Comparison of ENCODE assay signal across 24 cellular contexts in the genomic region with DNA sequence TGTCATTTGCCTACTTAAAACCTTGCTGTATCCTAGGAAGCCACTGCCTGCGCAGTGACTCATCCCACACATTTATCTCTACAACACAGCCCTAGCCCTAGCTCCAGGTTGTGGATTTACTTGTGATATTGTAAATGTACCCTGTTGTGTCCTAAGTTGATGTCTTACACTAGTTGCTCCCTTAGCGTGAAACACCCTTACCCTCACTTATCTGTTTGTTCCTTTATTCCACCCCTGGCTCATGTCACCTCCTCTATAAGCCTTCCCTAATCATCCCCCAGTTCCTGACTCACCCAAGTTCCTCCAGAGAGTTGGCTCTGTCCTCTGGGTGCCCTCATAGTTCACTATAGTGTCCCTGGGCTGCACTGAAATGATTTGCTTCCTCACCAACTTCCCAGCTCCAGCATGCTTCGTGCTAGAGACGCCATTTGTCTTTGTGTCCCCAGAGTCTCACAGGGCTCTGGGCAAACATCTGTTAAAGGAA.
DNase-seq lines count a peak whose midpoint lies in the region; ATAC-seq and TF ChIP-seq lines count a peak whose summit lies in the region.
"Had no signal": no experiment of that assay in that cellular context is flagged by ENCODE, and none has a peak within 500 bp of the region (broad histone marks: within the 10 kb centered on the region; RNA-seq: fewer than 3 reads in every experiment).

No MANE protein-coding gene starts in this region.

- H3K27me3 ChIP-seq in endodermal cell (ENCODE audit: control insufficient read depth, insufficient read depth, low read length, poor library complexity, severe bottlenecking) (no peaks in the 10 kb centered on the region), neural progenitor cell (no peaks in the 10 kb centered on the region), body of pancreas (no peaks in the 10 kb centered on the region)
- H3K27me3 ChIP-seq: hepatocyte, left lung had no signal

- TF ChIP-seq CTCF in endodermal cell (conservative IDR thresholded peaks at IDR 0.05) (no peak), neural progenitor cell (IDR thresholded peaks at IDR 0.05) (no peak), body of pancreas (IDR thresholded peaks at IDR 0.05) (no peak)

- H3K36me3 Mint-ChIP-seq in endodermal cell (ENCODE audit: low read depth): no peaks in the 10 kb centered on the region
- no peaks in the 10 kb centered on the region for H3K36me3 Mint-ChIP-seq in neural progenitor cell
- H3K36me3 Mint-ChIP-seq: immature natural killer cell; naive thymus-derived CD8-positive, alpha-beta T cell had no signal

- intact Hi-C loops in body of pancreas (cut with DNase I): no loop called here

- no peaks in the 10 kb centered on the region for H3K27me3 Mint-ChIP-seq in endodermal cell (ENCODE audit: insufficient read depth)
- H3K27me3 Mint-ChIP-seq in neural progenitor cell (ENCODE audit: insufficient read depth, low read depth): no peaks in the 10 kb centered on the region
- H3K27me3 Mint-ChIP-seq: activated naive CD8-positive, alpha-beta T cell treated with anti-CD3 and anti-CD28 coated beads, Interleukin-2, amount 50 U/mL, for 24 hours; central memory CD8-positive, alpha-beta T cell; naive thymus-derived CD8-positive, alpha-beta T cell; stimulated activated naive CD8-positive, alpha-beta T cell treated with anti-CD3 and anti-CD28 coated beads, Interleukin-15, amount 100 ng/mL, for 72 hours had no signal

- no peak overlapping the region for H3K4me2 ChIP-seq in neural progenitor cell
- H3K4me2 ChIP-seq: hepatocyte had no signal

- H3K36me3 ChIP-seq in endodermal cell (ENCODE audit: control insufficient read depth, insufficient read depth, low read length) (no peaks in the 10 kb centered on the region), neural progenitor cell (no peaks in the 10 kb centered on the region), body of pancreas (replicated peaks in 1 of 2; ENCODE audit: insufficient read depth in 1 of 2, low read depth in 2 of 2) (no peaks in the 10 kb centered on the region)
- H3K36me3 ChIP-seq: left lung had no signal

- no peaks in the 10 kb centered on the region for H3F3A ChIP-seq in neural progenitor cell (ENCODE audit: low read depth)

- H3K9ac ChIP-seq in endodermal cell (ENCODE audit: extremely low read depth, low read length, poor library complexity, severe bottlenecking) (no peak overlapping the region), neural progenitor cell (no peak overlapping the region)

- peak overlapping the region; percentile 79 for H3K27ac Mint-ChIP-seq in endodermal cell
- H3K27ac Mint-ChIP-seq in neural progenitor cell: peak overlapping the region; percentile 15
- H3K27ac Mint-ChIP-seq: activated naive CD8-positive, alpha-beta T cell treated with anti-CD3 and anti-CD28 coated beads, Interleukin-2, amount 50 U/mL, for 24 hours; immature natural killer cell; naive thymus-derived CD8-positive, alpha-beta T cell; stimulated activated naive CD8-positive, alpha-beta T cell treated with anti-CD3 and anti-CD28 coated beads, Interleukin-15, amount 100 ng/mL, for 72 hours had no signal

- peak overlapping the region; percentile 42 for H3K4me3 ChIP-seq in endodermal cell (ENCODE audit: low read length)
- H3K4me3 ChIP-seq in neural progenitor cell: no peak overlapping the region
- no peak overlapping the region for H3K4me3 ChIP-seq in body of pancreas
- H3K4me3 ChIP-seq: hepatocyte, left lung, skin epidermis had no signal

- H3K9me3 ChIP-seq in endodermal cell (ENCODE audit: control insufficient read depth, low read length) (no peaks in the 10 kb centered on the region), neural progenitor cell (ENCODE audit: low read depth) (no peaks in the 10 kb centered on the region), body of pancreas (no peaks in the 10 kb centered on the region)
- H3K9me3 ChIP-seq: left lung had no signal

- H3K4me1 Mint-ChIP-seq in endodermal cell: peaks cover 47% of the 10 kb centered on the region
- H3K4me1 Mint-ChIP-seq in neural progenitor cell: peaks cover 11% of the 10 kb centered on the region
- H3K4me1 Mint-ChIP-seq: activated naive CD8-positive, alpha-beta T cell treated with anti-CD3 and anti-CD28 coated beads, Interleukin-2, amount 50 U/mL, for 24 hours; central memory CD8-positive, alpha-beta T cell; immature natural killer cell; naive thymus-derived CD8-positive, alpha-beta T cell; stimulated activated naive CD8-positive, alpha-beta T cell treated with anti-CD3 and anti-CD28 coated beads, Interleukin-15, amount 100 ng/mL, for 72 hours had no signal

- H3K27ac ChIP-seq in endodermal cell (ENCODE audit: low read depth, low read length) (no peak overlapping the region), neural progenitor cell (no peak overlapping the region), body of pancreas (no peak overlapping the region)
- H3K27ac ChIP-seq: hepatocyte, left lung, skin epidermis had no signal

- no peaks in the 10 kb centered on the region for H4K20me1 ChIP-seq in neural progenitor cell (ENCODE audit: low read depth)

- TF ChIP-seq POLR2A in body of pancreas (IDR thresholded peaks at IDR 0.05): no peak

- no peak for ATAC-seq in body of pancreas
- ATAC-seq: activated naive CD8-positive, alpha-beta T cell treated with anti-CD3 and anti-CD28 coated beads, Interleukin-2, amount 50 U/mL, for 24 hours; activated T-cell treated with anti-CD3 and anti-CD28 coated beads, Interleukin-2, amount 50 U/mL, for 4 hours; left lung; naive thymus-derived CD8-positive, alpha-beta T cell; stimulated activated naive CD8-positive, alpha-beta T cell treated with anti-CD3 and anti-CD28 coated beads, Interleukin-15, amount 100 ng/mL, for 72 hours had no signal

- peak overlapping the region; percentile 95 for H2AFZ ChIP-seq in neural progenitor cell (replicated peaks)
- H2AFZ ChIP-seq: hepatocyte had no signal

- DNase-seq in H4 (ENCODE audit: low spot score): peak; percentile 17
- peak; percentile 50 for DNase-seq in endodermal cell
- DNase-seq in neural progenitor cell (ENCODE audit: low spot score): no peak
- DNase-seq in medulla oblongata (ENCODE audit: extremely low spot score): no peak
- DNase-seq in pons (ENCODE audit: low spot score): no peak
- DNase-seq in body of pancreas: no peak
- DNase-seq: activated CD4-positive, alpha-beta T cell treated with anti-CD3 and anti-CD28 coated beads, Interleukin-2, amount 50 U/mL, for 1 hour; activated naive CD8-positive, alpha-beta T cell treated with anti-CD3 and anti-CD28 coated beads, Interleukin-2, amount 50 U/mL, for 24 hours; activated T-cell treated with anti-CD3 and anti-CD28 coated beads, Interleukin-2, amount 50 U/mL, for 4 hours; C1 segment of cervical spinal cord; Calu3; dermis blood vessel endothelial cell; immature natural killer cell; left lung; MM.1S; naive thymus-derived CD8-positive, alpha-beta T cell; NCI-H2081; NCI-H774; retina; stimulated activated naive CD8-positive, alpha-beta T cell treated with anti-CD3 and anti-CD28 coated beads, Interleukin-15, amount 100 ng/mL, for 72 hours had no signal

- H3K4me1 ChIP-seq in endodermal cell (ENCODE audit: control insufficient read depth, insufficient read depth, low read length) (peaks cover 7% of the 10 kb centered on the region), neural progenitor cell (peaks cover 12% of the 10 kb centered on the region), body of pancreas (peaks cover 11% of the 10 kb centered on the region)
- H3K4me1 ChIP-seq: left lung had no signal

- H3K9me3 Mint-ChIP-seq in endodermal cell: no peaks in the 10 kb centered on the region
- H3K9me3 Mint-ChIP-seq in neural progenitor cell: no peaks in the 10 kb centered on the region
- H3K9me3 Mint-ChIP-seq: stimulated activated naive CD8-positive, alpha-beta T cell treated with anti-CD3 and anti-CD28 coated beads, Interleukin-15, amount 100 ng/mL, for 72 hours had no signal

- H3K79me2 ChIP-seq in neural progenitor cell (ENCODE audit: low read depth): no peaks in the 10 kb centered on the region
- H3K79me2 ChIP-seq: hepatocyte had no signal

- WGBS in endodermal cell (ENCODE audit: insufficient coverage in 1 of 2, insufficient read length in 1 of 2), 2 experiments: 91% methylated on average over 4 of the region's 4 CpGs; no CpG with 5 or more reads in 1 of the 2 experiments
- WGBS in body of pancreas, 2 donors: 84 to 88% methylated on average over 4 of the region's 4 CpGs

- H3K4me3 Mint-ChIP-seq in endodermal cell (no peak overlapping the region), neural progenitor cell (no peak overlapping the region)
- H3K4me3 Mint-ChIP-seq: activated naive CD8-positive, alpha-beta T cell treated with anti-CD3 and anti-CD28 coated beads, Interleukin-2, amount 50 U/mL, for 24 hours; activated T-cell treated with anti-CD3 and anti-CD28 coated beads, Interleukin-2, amount 50 U/mL, for 4 hours; central memory CD8-positive, alpha-beta T cell; immature natural killer cell; naive thymus-derived CD8-positive, alpha-beta T cell; stimulated activated naive CD8-positive, alpha-beta T cell treated with anti-CD3 and anti-CD28 coated beads, Interleukin-15, amount 100 ng/mL, for 72 hours had no signal

TF ChIP-seq in PFSK-1, 5 proteins besides CTCF, POLR2A, EP300 and RAD21:
- TF ChIP-seq SIN3A (IDR thresholded peaks at IDR 0.05; ENCODE audit: borderline replicate concordance, insufficient read depth, low read length) (peak; percentile 50; the same call in 1 of the 2 replicates), POLR2AphosphoS5 (IDR thresholded peaks at IDR 0.05; ENCODE audit: low read depth, low read length) (no peak)

Comparison
In these comparisons a context has a peak if more than half of its experiments do, and no peak if none do; other contexts are left out.
1. DNase-seq: peak in H4 (single experiment) and endodermal cell (single experiment); none in neural progenitor cell (single experiment), medulla oblongata (single experiment), pons (single experiment) and body of pancreas (0 of 4).